27 cellular contexts compared by ENCODE assay signal in genomic region chr10:4038000-4038399, GRCh38.
A peak's percentile ranks its signal among the peaks of the same experiment; 100 is the strongest.
DNase-seq lines count a peak whose midpoint lies in the region; ATAC-seq, FAIRE-seq and TF ChIP-seq lines count a peak whose summit lies in the region.
"Had no signal": no experiment of that assay in that cellular context is flagged by ENCODE, and none has a peak within 500 bp of the region (broad histone marks: within the 10 kb centered on the region; RNA-seq: fewer than 3 reads in every experiment).

No MANE protein-coding gene starts in this region.

- intact Hi-C loops in Panc1 (cut with micrococcal nuclease; ENCODE audit: unreplicated experiment): no loop called here
- intact Hi-C loops in kidney (cut with DNase I): no loop called here

- no TSS peak for BruUV-seq in Panc1 (replicated peaks; lab: Mats Ljungman, UMichigan)

- H3K27ac ChIP-seq in Panc1 (ENCODE audit: low read length): peak overlapping the region; percentile 12; the same call in 1 of the 2 replicates
- no peak overlapping the region for H3K27ac ChIP-seq in kidney (ENCODE audit: low read depth in 2 of 2, low read length in 2 of 2)
- H3K27ac ChIP-seq: BLaER1 had no signal

- H3K36me3 ChIP-seq in Panc1 (ENCODE audit: control insufficient read depth, insufficient read depth, low read length): no peaks in the 10 kb centered on the region
- no peaks in the 10 kb centered on the region for H3K36me3 ChIP-seq in kidney (ENCODE audit: control insufficient read depth in 1 of 2, insufficient read depth in 2 of 2, low read length in 2 of 2)
- H3K36me3 ChIP-seq: BE2C, BLaER1 had no signal

- CTCF ChIA-PET in activated CD8-positive, alpha-beta memory T cell treated with anti-CD3 and anti-CD28 coated beads, Interleukin-2, amount 10 ng/mL, durations not matched to agents 7 days and 5 days (lab: Charles Lee): interaction anchor here (0.8 to 2.0 kb wide), 2 partner anchors 12 to 22 kb away, joined by 3 to 6 read pairs; no protein-coding TSS in a partner anchor
- CTCF ChIA-PET in Panc1 (lab: Charles Lee): no interaction called here
- CTCF ChIA-PET in activated CD4-positive, alpha-beta memory T cell treated with anti-CD3 and anti-CD28 coated beads, Interleukin-2, amount 10 ng/mL, durations not matched to agents 7 days and 5 days (lab: Charles Lee): no interaction called here

- H3K9me3 ChIP-seq in Panc1 (ENCODE audit: control insufficient read depth, insufficient read depth, low read depth, low read length) (peaks cover 27% of the 10 kb centered on the region; the same call in 1 of the 2 replicates), kidney (ENCODE audit: control insufficient read depth in 1 of 2, low read length in 2 of 2) (peaks cover 3 to 8% of the 10 kb centered on the region in 2 donors)
- H3K9me3 ChIP-seq: BE2C had no signal

- peaks cover 4% of the 10 kb centered on the region for H3K4me1 ChIP-seq in Panc1 (ENCODE audit: control insufficient read depth, insufficient read depth, low read length)
- H3K4me1 ChIP-seq in kidney (ENCODE audit: control insufficient read depth in 1 of 2, insufficient read depth in 1 of 2, low read depth in 1 of 2, low read length in 2 of 2): no peaks in the 10 kb centered on the region
- H3K4me1 ChIP-seq: BE2C had no signal

- in situ Hi-C loops in Panc1 (cut with HindIII; ENCODE audit: low pct_unique_long_range_greater_than_20kb, low sequenced_read_pairs): no loop called here

- peaks cover 22% of the 10 kb centered on the region for H3K36me3 Mint-ChIP-seq in activated CD8-positive, alpha-beta memory T cell treated with anti-CD3 and anti-CD28 coated beads, Interleukin-2, amount 10 ng/mL, durations not matched to agents 7 days and 5 days
- no peaks in the 10 kb centered on the region for H3K36me3 Mint-ChIP-seq in stimulated activated effector memory CD8-positive, alpha-beta T cell treated with anti-CD3 and anti-CD28 coated beads, Interleukin-12 subunit alpha, Interleukin-12 subunit beta, amount 100 ng/mL, for 72 hours
- peaks cover 20% of the 10 kb centered on the region for H3K36me3 Mint-ChIP-seq in activated CD4-positive, alpha-beta memory T cell treated with anti-CD3 and anti-CD28 coated beads, Interleukin-2, amount 10 ng/mL, durations not matched to agents 7 days and 5 days (ENCODE audit: low read depth)
- peaks cover 11% of the 10 kb centered on the region for H3K36me3 Mint-ChIP-seq in chondrocyte (ENCODE audit: low read depth)

- POLR2A ChIA-PET in Panc1 (lab: Charles Lee): no interaction called here
- POLR2A ChIA-PET in activated CD4-positive, alpha-beta memory T cell treated with anti-CD3 and anti-CD28 coated beads, Interleukin-2, amount 10 ng/mL, durations not matched to agents 7 days and 5 days (lab: Charles Lee): interaction anchor here (1.1 kb wide), 1 partner anchor 253 kb away, joined by 4 read pairs; the partner anchor contains the start of gene KLF6

- peaks cover 10% of the 10 kb centered on the region for H3K9me3 Mint-ChIP-seq in activated CD8-positive, alpha-beta memory T cell treated with anti-CD3 and anti-CD28 coated beads, Interleukin-2, amount 10 ng/mL, durations not matched to agents 7 days and 5 days (ENCODE audit: low read depth)
- peaks cover 9% of the 10 kb centered on the region for H3K9me3 Mint-ChIP-seq in stimulated activated effector memory CD8-positive, alpha-beta T cell treated with anti-CD3 and anti-CD28 coated beads, Interleukin-12 subunit alpha, Interleukin-12 subunit beta, amount 100 ng/mL, for 72 hours
- H3K9me3 Mint-ChIP-seq in activated CD4-positive, alpha-beta memory T cell treated with anti-CD3 and anti-CD28 coated beads, Interleukin-2, amount 10 ng/mL, durations not matched to agents 7 days and 5 days: peaks cover 22% of the 10 kb centered on the region
- H3K9me3 Mint-ChIP-seq in chondrocyte (ENCODE audit: low read depth): peaks cover 14% of the 10 kb centered on the region

- H3K4me3 Mint-ChIP-seq in activated CD8-positive, alpha-beta memory T cell treated with anti-CD3 and anti-CD28 coated beads, Interleukin-2, amount 10 ng/mL, durations not matched to agents 7 days and 5 days: no peak overlapping the region
- no peak overlapping the region for H3K4me3 Mint-ChIP-seq in stimulated activated effector memory CD8-positive, alpha-beta T cell treated with anti-CD3 and anti-CD28 coated beads, Interleukin-12 subunit alpha, Interleukin-12 subunit beta, amount 100 ng/mL, for 72 hours
- no peak overlapping the region for H3K4me3 Mint-ChIP-seq in activated CD4-positive, alpha-beta memory T cell treated with anti-CD3 and anti-CD28 coated beads, Interleukin-2, amount 10 ng/mL, durations not matched to agents 7 days and 5 days
- H3K4me3 Mint-ChIP-seq in chondrocyte (ENCODE audit: unreplicated experiment): no peak overlapping the region
- H3K4me3 Mint-ChIP-seq: CD14-positive monocyte; CD4-positive, CD25-positive, alpha-beta regulatory T cell; CD8-positive, alpha-beta memory T cell had no signal

- H3K27me3 Mint-ChIP-seq in activated CD8-positive, alpha-beta memory T cell treated with anti-CD3 and anti-CD28 coated beads, Interleukin-2, amount 10 ng/mL, durations not matched to agents 7 days and 5 days: no peaks in the 10 kb centered on the region
- peaks cover 1% of the 10 kb centered on the region for H3K27me3 Mint-ChIP-seq in activated CD4-positive, alpha-beta memory T cell treated with anti-CD3 and anti-CD28 coated beads, Interleukin-2, amount 10 ng/mL, durations not matched to agents 7 days and 5 days
- H3K27me3 Mint-ChIP-seq in chondrocyte (ENCODE audit: low read depth): no peaks in the 10 kb centered on the region
- H3K27me3 Mint-ChIP-seq: CD4-positive, alpha-beta memory T cell; CD4-positive, CD25-positive, alpha-beta regulatory T cell; CD8-positive, alpha-beta memory T cell had no signal

- H3K27me3 ChIP-seq in Panc1 (ENCODE audit: control insufficient read depth, insufficient read depth, low read length): no peaks in the 10 kb centered on the region
- H3K27me3 ChIP-seq: BE2C, BLaER1 had no signal

- no peak for ATAC-seq in activated CD8-positive, alpha-beta memory T cell treated with anti-CD3 and anti-CD28 coated beads, Interleukin-2, amount 10 ng/mL, durations not matched to agents 7 days and 5 days
- ATAC-seq in Panc1: no peak
- ATAC-seq in stimulated activated effector memory CD8-positive, alpha-beta T cell treated with anti-CD3 and anti-CD28 coated beads, Interleukin-12 subunit alpha, Interleukin-12 subunit beta, amount 100 ng/mL, for 72 hours: peak; percentile 36

- H3K9ac ChIP-seq in kidney (ENCODE audit: low read length in 2 of 2): no peak overlapping the region
- H3K9ac ChIP-seq: BLaER1 had no signal

- H3K4me1 Mint-ChIP-seq in activated CD8-positive, alpha-beta memory T cell treated with anti-CD3 and anti-CD28 coated beads, Interleukin-2, amount 10 ng/mL, durations not matched to agents 7 days and 5 days: peaks cover 34% of the 10 kb centered on the region
- H3K4me1 Mint-ChIP-seq in stimulated activated effector memory CD8-positive, alpha-beta T cell treated with anti-CD3 and anti-CD28 coated beads, Interleukin-12 subunit alpha, Interleukin-12 subunit beta, amount 100 ng/mL, for 72 hours: peaks cover 25% of the 10 kb centered on the region
- H3K4me1 Mint-ChIP-seq in activated CD4-positive, alpha-beta memory T cell treated with anti-CD3 and anti-CD28 coated beads, Interleukin-2, amount 10 ng/mL, durations not matched to agents 7 days and 5 days: peaks cover 26% of the 10 kb centered on the region
- H3K4me1 Mint-ChIP-seq in chondrocyte (ENCODE audit: low read depth): peaks cover 17% of the 10 kb centered on the region

- peak; percentile 60 for DNase-seq in activated CD8-positive, alpha-beta memory T cell treated with anti-CD3 and anti-CD28 coated beads, Interleukin-2, amount 10 ng/mL, durations not matched to agents 7 days and 5 days
- no peak for DNase-seq in activated CD8-positive, alpha-beta memory T cell treated with anti-CD3 and anti-CD28 coated beads, Interleukin-2, amount 50 U/mL, for 48 hours
- DNase-seq in Jurkat, Clone E6-1 (ENCODE audit: low read depth, low spot score): peak; percentile 30
- DNase-seq in Panc1 (ENCODE audit: low read depth, low spot score) (no peak), kidney (no peak), chondrocyte (ENCODE audit: low spot score) (no peak)
- DNase-seq in stimulated activated effector memory CD8-positive, alpha-beta T cell treated with anti-CD3 and anti-CD28 coated beads, Interleukin-12 subunit alpha, Interleukin-12 subunit beta, amount 100 ng/mL, for 72 hours (ENCODE audit: low spot score in 2 of 2): no peak
- DNase-seq in activated CD4-positive, alpha-beta memory T cell treated with anti-CD3 and anti-CD28 coated beads, Interleukin-2, amount 10 ng/mL, durations not matched to agents 7 days and 5 days: no peak
- DNase-seq: 8988T; ACHN; BE2C; C1 segment of cervical spinal cord; CD4-positive, alpha-beta memory T cell; CD4-positive, CD25-positive, alpha-beta regulatory T cell; CD8-positive, alpha-beta memory T cell; COR-L47; DMS 273 treated with DMSO at 0.1 percent for 48 hours; DMS153; DMS53; DMS79; GF-D8 had no signal

- FAIRE-seq in kidney (lab: Jason Lieb, UNC): no peak
- FAIRE-seq: A204.1, G401.6, GM12891, GM19239 had no signal

- H3K27ac Mint-ChIP-seq in activated CD8-positive, alpha-beta memory T cell treated with anti-CD3 and anti-CD28 coated beads, Interleukin-2, amount 10 ng/mL, durations not matched to agents 7 days and 5 days: no peak overlapping the region
- no peak overlapping the region for H3K27ac Mint-ChIP-seq in stimulated activated effector memory CD8-positive, alpha-beta T cell treated with anti-CD3 and anti-CD28 coated beads, Interleukin-12 subunit alpha, Interleukin-12 subunit beta, amount 100 ng/mL, for 72 hours
- H3K27ac Mint-ChIP-seq in activated CD4-positive, alpha-beta memory T cell treated with anti-CD3 and anti-CD28 coated beads, Interleukin-2, amount 10 ng/mL, durations not matched to agents 7 days and 5 days: no peak overlapping the region
- H3K27ac Mint-ChIP-seq in chondrocyte (ENCODE audit: unreplicated experiment): no peak overlapping the region
- H3K27ac Mint-ChIP-seq: CD14-positive monocyte; CD4-positive, alpha-beta memory T cell; CD4-positive, CD25-positive, alpha-beta regulatory T cell; CD8-positive, alpha-beta memory T cell had no signal

- no peak for TF ChIP-seq CTCF in Panc1 (IDR thresholded peaks at IDR 0.05)
- no peak for TF ChIP-seq CTCF in kidney (IDR thresholded peaks at IDR 0.05; ENCODE audit: borderline replicate concordance, extremely low read depth, insufficient read depth)
- TF ChIP-seq CTCF in chondrocyte (IDR thresholded peaks at IDR 0.05): no peak

- H3K4me3 ChIP-seq in Jurkat, Clone E6-1 (ENCODE audit: low read length): no peak overlapping the region
- H3K4me3 ChIP-seq in Panc1 (ENCODE audit: low read depth in 2 of 2, low read length in 2 of 2) (no peak overlapping the region), kidney (ENCODE audit: low read length in 2 of 2) (no peak overlapping the region)
- H3K4me3 ChIP-seq: BLaER1 had no signal

Comparison
In these comparisons a context has a peak if more than half of its experiments do, and no peak if none do; other contexts are left out.
1. DNase-seq: peak in activated CD8-positive, alpha-beta memory T cell treated with anti-CD3 and anti-CD28 coated beads, Interleukin-2, amount 10 ng/mL, durations not matched to agents 7 days and 5 days (single experiment) and Jurkat, Clone E6-1 (single experiment); none in activated CD8-positive, alpha-beta memory T cell treated with anti-CD3 and anti-CD28 coated beads, Interleukin-2, amount 50 U/mL, for 48 hours (single experiment), Panc1 (single experiment), stimulated activated effector memory CD8-positive, alpha-beta T cell treated with anti-CD3 and anti-CD28 coated beads, Interleukin-12 subunit alpha, Interleukin-12 subunit beta, amount 100 ng/mL, for 72 hours (0 of 2), kidney (single experiment), activated CD4-positive, alpha-beta memory T cell treated with anti-CD3 and anti-CD28 coated beads, Interleukin-2, amount 10 ng/mL, durations not matched to agents 7 days and 5 days (single experiment) and chondrocyte (single experiment).